In genomic region chr3:127605547-127605946, GRCh38 we compare ENCODE assay signal across 5 cellular contexts. TPM values are rescaled to one million over a fixed set of nuclear protein-coding genes. Genes with fewer than 3 reads are reported as not detected.
DNase-seq lines count a peak whose midpoint lies in the region; ATAC-seq and TF ChIP-seq lines count a peak whose summit lies in the region.
"Not testable (repeated sequence)": the region's sequence is repeated elsewhere in the genome, so short reads cannot be mapped to it uniquely, and the experiment has no call there.

No MANE protein-coding gene starts in this region.

- not testable (repeated sequence) for H2AFZ ChIP-seq in trophoblast cell (ENCODE audit: insufficient read depth, low read length, poor library complexity)

- TF ChIP-seq CTCF in 22Rv1 (IDR thresholded peaks at IDR 0.05); Calu3 (IDR thresholded peaks at IDR 0.05; ENCODE audit: unreplicated experiment): not testable (repeated sequence)

- WGBS in trophoblast cell (ENCODE audit: extremely low coverage, insufficient coverage, insufficient read length): no CpG with 5 or more reads among the region's 7 CpGs

- H2BK12ac ChIP-seq in trophoblast cell (ENCODE audit: low read length): not testable (repeated sequence)

- H3K4me2 ChIP-seq in trophoblast cell (ENCODE audit: low read length): not testable (repeated sequence)

- H3K9ac ChIP-seq in trophoblast cell (ENCODE audit: low read length): not testable (repeated sequence)

- CTCF ChIA-PET in Calu3 (lab: Charles Lee): interaction anchor here (0.6 to 0.7 kb wide), 2 partner anchors 21 to 1039 kb away, joined by 3 to 5 read pairs; no protein-coding TSS in a partner anchor
- CTCF ChIA-PET in activated CD4-positive, alpha-beta T cell treated with anti-CD3 and anti-CD28 coated beads, Interleukin-2, amount 10 ng/mL, durations not matched to agents 7 days and 5 days (lab: Charles Lee): interaction anchor here (0.7 to 0.8 kb wide), 2 partner anchors 30 to 57 kb away, joined by 3 read pairs; no protein-coding TSS in a partner anchor
- CTCF ChIA-PET in activated CD8-positive, alpha-beta memory T cell treated with anti-CD3 and anti-CD28 coated beads, Interleukin-2, amount 10 ng/mL, durations not matched to agents 7 days and 5 days (lab: Charles Lee): interaction anchor here (2.2 kb wide), 1 partner anchor 30 kb away, joined by 9 read pairs; no protein-coding TSS in a partner anchor

- H3K27ac ChIP-seq in 22Rv1: peak overlapping the region; percentile 55
- not testable (repeated sequence) for H3K27ac ChIP-seq in trophoblast cell (ENCODE audit: low read depth, low read length)

- not testable (repeated sequence) for DNase-seq in Calu3; activated CD4-positive, alpha-beta T cell treated with anti-CD3 and anti-CD28 coated beads, Interleukin-2, amount 10 ng/mL, durations not matched to agents 7 days and 5 days; activated CD8-positive, alpha-beta memory T cell treated with anti-CD3 and anti-CD28 coated beads, Interleukin-2, amount 10 ng/mL, durations not matched to agents 7 days and 5 days
- peak; percentile 65 to 69 for DNase-seq in trophoblast cell

- not testable (repeated sequence) for H3K4me3 ChIP-seq in trophoblast cell (ENCODE audit: low read depth, low read length)

- peaks cover 65% of the 10 kb centered on the region for H3K36me3 Mint-ChIP-seq in Calu3 (ENCODE audit: insufficient read depth, unreplicated experiment)
- H3K36me3 Mint-ChIP-seq in activated CD4-positive, alpha-beta T cell treated with anti-CD3 and anti-CD28 coated beads, Interleukin-2, amount 10 ng/mL, durations not matched to agents 7 days and 5 days (ENCODE audit: low read depth): peaks cover 69% of the 10 kb centered on the region
- H3K36me3 Mint-ChIP-seq in activated CD8-positive, alpha-beta memory T cell treated with anti-CD3 and anti-CD28 coated beads, Interleukin-2, amount 10 ng/mL, durations not matched to agents 7 days and 5 days: peaks cover 83% of the 10 kb centered on the region

- H3K79me2 ChIP-seq in trophoblast cell (ENCODE audit: control insufficient read depth, insufficient read depth, low read length, poor library complexity): not testable (repeated sequence)

- not testable (repeated sequence) for H3K4me3 Mint-ChIP-seq in Calu3 (ENCODE audit: low read depth, unreplicated experiment); activated CD4-positive, alpha-beta T cell treated with anti-CD3 and anti-CD28 coated beads, Interleukin-2, amount 10 ng/mL, durations not matched to agents 7 days and 5 days; activated CD8-positive, alpha-beta memory T cell treated with anti-CD3 and anti-CD28 coated beads, Interleukin-2, amount 10 ng/mL, durations not matched to agents 7 days and 5 days

- not testable (repeated sequence) for H2BK5ac ChIP-seq in trophoblast cell (ENCODE audit: low read depth, low read length, poor library complexity)

- not testable (repeated sequence) for H2AK5ac ChIP-seq in trophoblast cell (ENCODE audit: low read length)

- not testable (repeated sequence) for H3K14ac ChIP-seq in trophoblast cell (ENCODE audit: low read length)

- H3K4me1 ChIP-seq in trophoblast cell (ENCODE audit: control insufficient read depth in 1 of 2, insufficient read depth in 2 of 2, low read length in 2 of 2): not testable (repeated sequence)

- BruUV-seq in Calu3 (replicated peaks; lab: Mats Ljungman, UMichigan): not testable (repeated sequence)

- H4K8ac ChIP-seq in trophoblast cell (ENCODE audit: low read depth, low read length): not testable (repeated sequence)

- H3K23ac ChIP-seq in trophoblast cell (ENCODE audit: low read length): not testable (repeated sequence)

- not testable (repeated sequence) for H3K27me3 ChIP-seq in trophoblast cell (ENCODE audit: insufficient read depth, low read length)

- not testable (repeated sequence) for H2BK120ac ChIP-seq in trophoblast cell (ENCODE audit: insufficient read depth, low read length, poor library complexity)

- H3K9me3 Mint-ChIP-seq in Calu3 (ENCODE audit: low read depth, unreplicated experiment); activated CD4-positive, alpha-beta T cell treated with anti-CD3 and anti-CD28 coated beads, Interleukin-2, amount 10 ng/mL, durations not matched to agents 7 days and 5 days; activated CD8-positive, alpha-beta memory T cell treated with anti-CD3 and anti-CD28 coated beads, Interleukin-2, amount 10 ng/mL, durations not matched to agents 7 days and 5 days (ENCODE audit: low read depth): not testable (repeated sequence)

- intact Hi-C loops in Calu3 (cut with micrococcal nuclease; ENCODE audit: unreplicated experiment): not testable (repeated sequence)

- H3K9me3 ChIP-seq in trophoblast cell (ENCODE audit: insufficient read depth, low read depth, low read length): not testable (repeated sequence)

- not testable (repeated sequence) for H3K4ac ChIP-seq in trophoblast cell (ENCODE audit: low read depth, low read length)

- not testable (repeated sequence) for ATAC-seq in activated CD8-positive, alpha-beta memory T cell treated with anti-CD3 and anti-CD28 coated beads, Interleukin-2, amount 10 ng/mL, durations not matched to agents 7 days and 5 days

- not testable (repeated sequence) for H3K18ac ChIP-seq in trophoblast cell (ENCODE audit: low read length)

- H3K27ac Mint-ChIP-seq in Calu3 (ENCODE audit: unreplicated experiment): peak overlapping the region; percentile 25
- H3K27ac Mint-ChIP-seq in activated CD4-positive, alpha-beta T cell treated with anti-CD3 and anti-CD28 coated beads, Interleukin-2, amount 10 ng/mL, durations not matched to agents 7 days and 5 days: peak overlapping the region; percentile 36
- peak overlapping the region; percentile 20 for H3K27ac Mint-ChIP-seq in activated CD8-positive, alpha-beta memory T cell treated with anti-CD3 and anti-CD28 coated beads, Interleukin-2, amount 10 ng/mL, durations not matched to agents 7 days and 5 days

- H3K27me3 Mint-ChIP-seq in Calu3 (ENCODE audit: unreplicated experiment); activated CD4-positive, alpha-beta T cell treated with anti-CD3 and anti-CD28 coated beads, Interleukin-2, amount 10 ng/mL, durations not matched to agents 7 days and 5 days; activated CD8-positive, alpha-beta memory T cell treated with anti-CD3 and anti-CD28 coated beads, Interleukin-2, amount 10 ng/mL, durations not matched to agents 7 days and 5 days: not testable (repeated sequence)

- H4K91ac ChIP-seq in trophoblast cell (ENCODE audit: low read depth, low read length): not testable (repeated sequence)

- H3K4me1 Mint-ChIP-seq in Calu3 (ENCODE audit: low read depth, unreplicated experiment): not testable (repeated sequence)
- H3K4me1 Mint-ChIP-seq in activated CD4-positive, alpha-beta T cell treated with anti-CD3 and anti-CD28 coated beads, Interleukin-2, amount 10 ng/mL, durations not matched to agents 7 days and 5 days: peaks cover 60% of the 10 kb centered on the region
- peaks cover 51% of the 10 kb centered on the region for H3K4me1 Mint-ChIP-seq in activated CD8-positive, alpha-beta memory T cell treated with anti-CD3 and anti-CD28 coated beads, Interleukin-2, amount 10 ng/mL, durations not matched to agents 7 days and 5 days

- not testable (repeated sequence) for H3K79me1 ChIP-seq in trophoblast cell (ENCODE audit: low read length)

- not testable (repeated sequence) for H4K12ac ChIP-seq in trophoblast cell (ENCODE audit: low read depth, low read length)

- H3K36me3 ChIP-seq in trophoblast cell (ENCODE audit: control insufficient read depth in 1 of 2, insufficient read depth in 2 of 2, low read length in 2 of 2): peaks cover 40 to 56% of the 10 kb centered on the region in 2 experiments

- POLR2A ChIA-PET in activated CD4-positive, alpha-beta T cell treated with anti-CD3 and anti-CD28 coated beads, Interleukin-2, amount 10 ng/mL, durations not matched to agents 7 days and 5 days (lab: Charles Lee): not testable (repeated sequence)

RNA-seq across cellular contexts. Expression of gene MCM2, which starts 7.3 kb away (rescaled TPM):
- 120 and 121 TPM in 2 replicates for total RNA-seq in Calu3 (2022)
- total RNA-seq in activated CD4-positive, alpha-beta T cell treated with anti-CD3 and anti-CD28 coated beads, Interleukin-2, amount 10 ng/mL, durations not matched to agents 7 days and 5 days: 100 to 1,000 TPM; 127 to 131 TPM
- 100 to 1,000 TPM; 183 to 227 TPM for total RNA-seq in activated CD8-positive, alpha-beta memory T cell treated with anti-CD3 and anti-CD28 coated beads, Interleukin-2, amount 10 ng/mL, durations not matched to agents 7 days and 5 days
- polyA plus RNA-seq in trophoblast cell (2013): 15.4 and 15.8 TPM in 2 replicates

RNA-seq across cellular contexts. Expression of gene TPRA1, which starts 15.0 kb away (rescaled TPM):
- total RNA-seq in Calu3 (2022): 62.4 and 66.4 TPM in 2 replicates
- 10 to 100 TPM; 27.1 to 30.6 TPM for total RNA-seq in activated CD4-positive, alpha-beta T cell treated with anti-CD3 and anti-CD28 coated beads, Interleukin-2, amount 10 ng/mL, durations not matched to agents 7 days and 5 days
- total RNA-seq in activated CD8-positive, alpha-beta memory T cell treated with anti-CD3 and anti-CD28 coated beads, Interleukin-2, amount 10 ng/mL, durations not matched to agents 7 days and 5 days: 10 to 100 TPM; 32.8 to 34.5 TPM
- polyA plus RNA-seq in trophoblast cell (2013): 11.5 and 13.0 TPM in 2 replicates

RNA-seq across cellular contexts. Expression of gene PODXL2, which starts 23.4 kb away (rescaled TPM):
- 36.1 and 43.6 TPM in 2 replicates for total RNA-seq in Calu3 (2022)
- 1 to 10 TPM; 2.7 to 2.9 TPM for total RNA-seq in activated CD4-positive, alpha-beta T cell treated with anti-CD3 and anti-CD28 coated beads, Interleukin-2, amount 10 ng/mL, durations not matched to agents 7 days and 5 days
- 1 to 10 TPM; 1.4 to 2.2 TPM for total RNA-seq in activated CD8-positive, alpha-beta memory T cell treated with anti-CD3 and anti-CD28 coated beads, Interleukin-2, amount 10 ng/mL, durations not matched to agents 7 days and 5 days
- 0.61 and 0.78 TPM in 2 replicates for polyA plus RNA-seq in trophoblast cell (2013)
